Comparison of ENCODE assay signal across 15 cellular contexts in the genomic region with DNA sequence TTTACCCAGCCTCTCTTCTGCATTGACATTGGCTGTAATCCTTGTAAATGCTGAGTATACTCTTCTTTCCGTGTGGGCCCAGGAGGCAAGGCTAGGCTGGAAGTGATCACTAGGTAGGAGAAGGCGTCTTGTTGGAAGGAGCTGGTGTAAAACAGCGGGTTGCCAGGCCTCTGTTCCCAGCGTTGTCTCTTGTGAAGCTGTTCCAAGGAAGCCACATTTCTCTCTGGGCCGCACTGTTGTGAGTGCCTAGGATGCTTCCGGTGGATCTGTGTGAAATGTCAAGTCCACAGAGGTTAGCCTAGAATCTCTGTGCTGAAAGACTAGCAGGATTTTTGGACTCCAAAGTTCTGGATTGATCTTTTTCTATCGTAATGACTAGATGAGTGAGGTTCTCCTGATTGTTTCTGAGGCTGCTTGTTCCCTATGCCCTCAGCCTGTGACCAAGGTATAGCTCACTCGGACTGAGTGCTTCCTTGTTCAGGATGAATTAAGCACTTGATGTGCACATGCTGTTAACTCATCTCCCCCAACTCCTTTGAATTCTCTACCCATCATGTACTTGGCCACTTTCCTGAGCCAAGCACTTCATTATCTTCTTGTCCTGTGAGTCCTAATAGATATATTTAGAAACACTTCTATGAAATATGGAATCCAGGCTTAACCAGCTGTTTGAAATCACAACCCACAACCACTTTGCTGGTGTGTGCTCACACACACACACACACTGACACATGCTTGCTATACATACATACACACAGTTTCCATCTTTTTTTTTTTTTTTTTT.
A peak's percentile ranks its signal among the peaks of the same experiment; 100 is the strongest.
DNase-seq lines count a peak whose midpoint lies in the region; ATAC-seq and TF ChIP-seq lines count a peak whose summit lies in the region.
"Had no signal": no experiment of that assay in that cellular context is flagged by ENCODE, and none has a peak within 500 bp of the region (broad histone marks: within the 10 kb centered on the region; RNA-seq: fewer than 3 reads in every experiment).

No MANE protein-coding gene starts in this region.

- TF ChIP-seq EP300 in stomach (IDR thresholded peaks at IDR 0.05): no peak

- H3K27ac ChIP-seq in H9 (ENCODE audit: insufficient read length, low read depth, low read length) (no peak overlapping the region), lung (ENCODE audit: low read depth in 1 of 2, low read length in 1 of 2) (peak overlapping the region; percentile 26 to 91), stomach (peak overlapping the region in 3 of 5 donors; percentile 46 to 72 (median 52))
- H3K27ac ChIP-seq: foreskin keratinocyte had no signal

- no peak overlapping the region for H2AFZ ChIP-seq in H9 (ENCODE audit: low read length)

- no peak overlapping the region for H3K14ac ChIP-seq in H9 (ENCODE audit: insufficient read depth, low read length)

- no peak overlapping the region for H4K8ac ChIP-seq in H9 (replicated peaks; ENCODE audit: insufficient read length, low read depth, low read length)

- ATAC-seq in lung (ENCODE audit: insufficient read depth, low FRiP score): no peak
- ATAC-seq in HG03565 (IDR thresholded peaks at IDR 0.05; ENCODE audit: unreplicated experiment): no peak
- ATAC-seq: activated CD8-positive, alpha-beta T cell treated with anti-CD3 and anti-CD28 coated beads for 36 hours had no signal

- no peaks in the 10 kb centered on the region for H4K20me1 ChIP-seq in H9 (ENCODE audit: control insufficient read depth, insufficient read depth, insufficient read length)

- TF ChIP-seq CTCF in H9 (conservative IDR thresholded peaks at IDR 0.05) (no peak), lung (IDR thresholded peaks at IDR 0.05; ENCODE audit: control extremely low read depth, extremely low read depth) (no peak), stomach (IDR thresholded peaks at IDR 0.05) (no peak)

- H3K36me3 ChIP-seq in lung (ENCODE audit: control insufficient read depth in 2 of 2, insufficient read depth in 2 of 2, low read length in 2 of 2) (no peaks in the 10 kb centered on the region), stomach (peaks cover 0 to 5% (median 2%) of the 10 kb centered on the region in 4 donors)
- H3K36me3 ChIP-seq: adrenal gland had no signal

- H3K27me3 ChIP-seq in H9 (ENCODE audit: insufficient read depth, low read length) (no peaks in the 10 kb centered on the region), lung (ENCODE audit: control insufficient read depth, insufficient read depth) (no peaks in the 10 kb centered on the region), stomach (no peaks in the 10 kb centered on the region)
- H3K27me3 ChIP-seq: adrenal gland, foreskin keratinocyte had no signal

- no peak overlapping the region for H3K9ac ChIP-seq in H9 (ENCODE audit: extremely low read depth, insufficient read length, low read length)

- no peak overlapping the region for H2BK12ac ChIP-seq in H9 (ENCODE audit: insufficient read length, low read depth, low read length)

- no peak overlapping the region for H2BK15ac ChIP-seq in H9 (ENCODE audit: low read depth, low read length)

- no peaks in the 10 kb centered on the region for H3K9me3 ChIP-seq in H9 (ENCODE audit: control insufficient read depth, low read depth, low read length)
- H3K9me3 ChIP-seq in lung (ENCODE audit: control insufficient read depth in 2 of 2, insufficient read depth in 1 of 2, low read length in 1 of 2): no peaks in the 10 kb centered on the region
- no peaks in the 10 kb centered on the region for H3K9me3 ChIP-seq in stomach
- H3K9me3 ChIP-seq: adrenal gland had no signal

- H3K27me3 Mint-ChIP-seq in H9 (ENCODE audit: low read depth): no peaks in the 10 kb centered on the region
- H3K27me3 Mint-ChIP-seq in immature natural killer cell (ENCODE audit: low read depth in 3 of 3): peaks cover under 1 to 8% (median 5%) of the 10 kb centered on the region in 3 donors

- H3K4me3 ChIP-seq in lung (no peak overlapping the region), stomach (no peak overlapping the region)
- H3K4me3 ChIP-seq: adrenal gland had no signal

- H3K27ac Mint-ChIP-seq in H9 (peak overlapping the region in 2 of 3 experiments; percentile 59 to 66; a peak in 4 of 7 replicates), immature natural killer cell (no peak overlapping the region)
- H3K27ac Mint-ChIP-seq: activated CD8-positive, alpha-beta T cell treated with anti-CD3 and anti-CD28 coated beads for 36 hours; activated T-helper 1 cell treated with anti-CD3 and anti-CD28 coated beads, Interleukin-12 subunit alpha, Interleukin-12 subunit beta, Interleukin-2, Interleukin-4 antibody, amounts not matched to agents 30 ng/mL and 10 ng/mL and 1 ng/mL, durations not matched to agents 14 hours and 24 hours and 36 hours; memory B cell had no signal

- H4K5ac ChIP-seq in H9 (ENCODE audit: insufficient read length, low read depth, low read length): no peak overlapping the region

- intact Hi-C loops in stomach (cut with DNase I; ENCODE audit: low total_unique reads): no loop called here

- no peak overlapping the region for H4K91ac ChIP-seq in H9 (ENCODE audit: insufficient read length, low read depth, low read length)

- peaks cover under 1% of the 10 kb centered on the region for H3K4me1 ChIP-seq in H9 (ENCODE audit: insufficient read depth, low read length)
- H3K4me1 ChIP-seq in lung (ENCODE audit: control insufficient read depth in 2 of 2, insufficient read depth in 2 of 2, low read length in 2 of 2): peaks cover 5 to 24% of the 10 kb centered on the region in 2 donors
- peaks cover 20 to 86% (median 57%) of the 10 kb centered on the region in 4 donors for H3K4me1 ChIP-seq in stomach

- H2AK5ac ChIP-seq in H9 (ENCODE audit: insufficient read length, low read length): no peak overlapping the region

- no peak for TF ChIP-seq POLR2A in stomach (IDR thresholded peaks at IDR 0.05)

- peaks cover 4 to 14% (median 12%) of the 10 kb centered on the region in 3 experiments; a peak in 5 of 7 replicates for H3K36me3 Mint-ChIP-seq in H9 (ENCODE audit: insufficient read depth in 1 of 3, low read depth in 3 of 3)
- H3K36me3 Mint-ChIP-seq in immature natural killer cell: no peaks in the 10 kb centered on the region
- H3K36me3 Mint-ChIP-seq: memory B cell had no signal

- H2BK20ac ChIP-seq in H9 (ENCODE audit: low read depth, low read length, poor library complexity, severe bottlenecking): no peak overlapping the region

- peaks cover 7% of the 10 kb centered on the region for H3K79me1 ChIP-seq in H9 (ENCODE audit: insufficient read depth, low read depth, low read length, poor library complexity, severe bottlenecking)

- H3K4me1 Mint-ChIP-seq in H9: peaks cover 42 to 45% of the 10 kb centered on the region in 2 experiments
- H3K4me1 Mint-ChIP-seq in immature natural killer cell: peaks cover 0 to 4% of the 10 kb centered on the region in 2 donors

- H3K4me2 ChIP-seq in H9 (ENCODE audit: insufficient read depth, insufficient read length, low read length): no peak overlapping the region

- no peak overlapping the region for H3K56ac ChIP-seq in H9 (ENCODE audit: insufficient read length, low read depth, low read length)

- no peak overlapping the region for H3K4ac ChIP-seq in H9 (ENCODE audit: low read depth, low read length)

- no peak overlapping the region for H3K23ac ChIP-seq in H9 (ENCODE audit: insufficient read length, low read depth, low read length)

- no peaks in the 10 kb centered on the region for H3K9me3 Mint-ChIP-seq in H9
- H3K9me3 Mint-ChIP-seq in immature natural killer cell: peaks cover 0 to under 1% (median 0%) of the 10 kb centered on the region in 6 donors
- H3K9me3 Mint-ChIP-seq: activated CD8-positive, alpha-beta T cell treated with anti-CD3 and anti-CD28 coated beads for 36 hours; activated T-helper 1 cell treated with anti-CD3 and anti-CD28 coated beads, Interleukin-12 subunit alpha, Interleukin-12 subunit beta, Interleukin-2, Interleukin-4 antibody, amounts not matched to agents 30 ng/mL and 10 ng/mL and 1 ng/mL, durations not matched to agents 14 hours and 24 hours and 36 hours; memory B cell had no signal

- H3K79me2 ChIP-seq in H9 (ENCODE audit: insufficient read depth, low read length): peaks cover 16% of the 10 kb centered on the region

- H3K23me2 ChIP-seq in H9 (ENCODE audit: insufficient read length, low read depth, low read length, poor library complexity, severe bottlenecking): no peaks in the 10 kb centered on the region

- DNase-seq in H9 (no peak), amniotic epithelial cell (ENCODE audit: low read depth) (peak; percentile 40), lung (ENCODE audit: low spot score) (no peak), stomach (no peak), immature natural killer cell (no peak), inferior parietal cortex (ENCODE audit: extremely low spot score) (no peak)
- DNase-seq: activated CD8-positive, alpha-beta T cell treated with anti-CD3 and anti-CD28 coated beads for 36 hours; adrenal gland; occipital lobe; stimulated activated naive CD4-positive, alpha-beta T cell; SW 1271 had no signal

- H2BK5ac ChIP-seq in H9 (ENCODE audit: insufficient read length, low read length): no peak overlapping the region

- WGBS in H9 (ENCODE audit: extremely low coverage, insufficient read length, low lambda C conversion rate): no CpG with 5 or more reads among the region's 8 CpGs
- 79 to 81% methylated on average over 8 of the region's 8 CpGs for WGBS in lung, 2 donors
- 77 to 94% (median 83%) methylated on average over 8 of the region's 8 CpGs for WGBS in stomach, 5 donors

- H3K4me3 Mint-ChIP-seq in H9: no peak overlapping the region
- no peak overlapping the region for H3K4me3 Mint-ChIP-seq in immature natural killer cell
- H3K4me3 Mint-ChIP-seq: activated CD8-positive, alpha-beta T cell treated with anti-CD3 and anti-CD28 coated beads for 36 hours; activated T-helper 1 cell treated with anti-CD3 and anti-CD28 coated beads, Interleukin-12 subunit alpha, Interleukin-12 subunit beta, Interleukin-2, Interleukin-4 antibody, amounts not matched to agents 30 ng/mL and 10 ng/mL and 1 ng/mL, durations not matched to agents 14 hours and 24 hours and 36 hours; memory B cell had no signal

- no peak overlapping the region for H3T11ph ChIP-seq in H9 (ENCODE audit: low read length)

- no peak overlapping the region for H3K18ac ChIP-seq in H9 (ENCODE audit: insufficient read length, low read depth, low read length)

- no peak overlapping the region for H2BK120ac ChIP-seq in H9 (ENCODE audit: low read depth, low read length, poor library complexity, severe bottlenecking)

Comparison
In these comparisons a context has a peak if more than half of its experiments do, and no peak if none do; other contexts are left out.
1. H3K27ac Mint-ChIP-seq: peak in H9 (2 of 3); none in immature natural killer cell (0 of 6).